In the genomic region with DNA sequence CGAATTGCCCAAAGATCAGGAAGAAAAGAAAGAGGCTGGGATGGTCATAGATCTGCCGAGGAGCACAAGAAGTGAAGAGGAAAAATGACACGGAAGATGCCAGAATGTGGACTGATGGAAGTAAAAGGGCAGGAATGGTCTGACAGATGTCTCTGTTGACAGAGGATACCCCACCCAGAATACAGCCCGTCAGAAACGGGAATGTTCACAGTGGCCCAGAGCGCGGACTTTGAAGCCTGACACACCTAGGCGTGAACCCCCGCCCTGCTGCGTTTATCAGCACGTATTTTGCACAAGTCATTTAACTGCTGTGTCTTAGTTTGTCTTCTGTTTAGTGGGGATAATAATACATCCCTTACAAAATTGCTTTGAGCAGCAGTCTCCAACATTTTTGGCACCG, we compare ENCODE assay signal across 9 cellular contexts. TPM values are rescaled to one million over a fixed set of nuclear protein-coding genes. Genes with fewer than 3 reads are reported as not detected.
DNase-seq lines count a peak whose midpoint lies in the region; ATAC-seq and TF ChIP-seq lines count a peak whose summit lies in the region.
"Had no signal": no experiment of that assay in that cellular context is flagged by ENCODE, and none has a peak within 500 bp of the region (broad histone marks: within the 10 kb centered on the region; RNA-seq: fewer than 3 reads in every experiment).

No MANE protein-coding gene starts in this region.

- peak overlapping the region; percentile 85 for H3K27ac Mint-ChIP-seq in CD4-positive, alpha-beta T cell
- peak overlapping the region in 4 of 10 donors; percentile 40 to 95 (median 86) for H3K27ac Mint-ChIP-seq in naive thymus-derived CD8-positive, alpha-beta T cell

- intact Hi-C loops in CD4-positive, alpha-beta T cell (cut with DNase I, micrococcal nuclease), result loop anchor here (1.0 to 10.0 kb wide), 6 partner anchors 82 to 523 kb away; no protein-coding TSS in a partner anchor
- intact Hi-C loops in mammary epithelial cell (cut with micrococcal nuclease), result loop anchor here (1.0 to 2.0 kb wide), 6 partner anchors 26 to 174 kb away; no protein-coding TSS in a partner anchor

- H3K4me3 Mint-ChIP-seq in CD4-positive, alpha-beta T cell, result peak overlapping the region; percentile 82
- peak overlapping the region; percentile 78 to 93 (median 88) for H3K4me3 Mint-ChIP-seq in naive thymus-derived CD8-positive, alpha-beta T cell

- H3K9ac ChIP-seq in mammary epithelial cell (ENCODE audit: insufficient read depth, low read length), result peak overlapping the region; percentile 36

- H3K4me3 ChIP-seq in LNCaP clone FGC (ENCODE audit: low read depth, low read length) (peak overlapping the region; percentile 43), mammary epithelial cell (replicated peaks in 1 of 3; ENCODE audit: insufficient read depth in 1 of 3, low read depth in 2 of 3, low read length in 3 of 3) (peak overlapping the region; percentile 35 to 45 (median 45))

- H3K27me3 ChIP-seq in CD4-positive, alpha-beta T cell (ENCODE audit: control insufficient read depth, insufficient read depth, low read length), result no peaks in the 10 kb centered on the region
- H3K27me3 ChIP-seq in mammary epithelial cell (ENCODE audit: insufficient read depth, low read length), result no peaks in the 10 kb centered on the region

- H3K4me1 Mint-ChIP-seq in CD4-positive, alpha-beta T cell (ENCODE audit: low read depth), result peaks cover 18% of the 10 kb centered on the region
- peaks cover 7 to 22% (median 10%) of the 10 kb centered on the region in 4 donors for H3K4me1 Mint-ChIP-seq in naive thymus-derived CD8-positive, alpha-beta T cell

- H2AFZ ChIP-seq in mammary epithelial cell (ENCODE audit: low read depth, low read length), result peak overlapping the region; percentile 89

- no peaks in the 10 kb centered on the region for H3K9me3 ChIP-seq in CD4-positive, alpha-beta T cell (ENCODE audit: control insufficient read depth, low read length)
- H3K9me3 ChIP-seq in mammary epithelial cell (replicated peaks; ENCODE audit: insufficient read depth, low read length), result no peaks in the 10 kb centered on the region

- peak overlapping the region; percentile 79 for H3K4me2 ChIP-seq in mammary epithelial cell (ENCODE audit: insufficient read depth, low read depth, low read length)

- POLR2A ChIA-PET in CD4-positive, alpha-beta T cell (lab: Charles Lee), result interaction anchor here (1.0 to 1.9 kb wide), 6 partner anchors 27 to 779 kb away, joined by 3 to 30 read pairs (median 8); a partner anchor contains a TSS
- POLR2A ChIA-PET in naive thymus-derived CD8-positive, alpha-beta T cell (lab: Charles Lee), result interaction anchor here (0.6 to 1.8 kb wide), 2 partner anchors 27 to 170 kb away, joined by 4 to 14 read pairs; a partner anchor contains a TSS

- no peak for DNase-seq in CD4-positive, alpha-beta T cell
- DNase-seq in LNCaP clone FGC (ENCODE audit: low read depth) (no peak), mammary epithelial cell (no peak), DMS153 treated with DMSO at 0.1 percent for 48 hours (lab: John Stamatoyannopoulos, UW; ENCODE audit: unreplicated experiment) (no peak), cerebellar cortex (ENCODE audit: low spot score) (no peak)
- DNase-seq in naive thymus-derived CD8-positive, alpha-beta T cell, result no peak
- DNase-seq: KBM-7 had no signal

- CTCF ChIA-PET in CD4-positive, alpha-beta T cell (lab: Charles Lee), result interaction anchor here (1.0 to 2.9 kb wide), 6 partner anchors 22 to 174 kb away, joined by 3 to 27 read pairs (median 9); a partner anchor contains a TSS
- CTCF ChIA-PET in mammary epithelial cell (lab: Charles Lee; ENCODE audit: low non-redundant PET), result interaction anchor here (0.6 to 1.4 kb wide), 11 partner anchors 17 to 407 kb away, joined by 3 to 11 read pairs (median 4); a partner anchor contains a TSS

- H3K36me3 ChIP-seq in mammary epithelial cell (ENCODE audit: insufficient read depth, low read length), result no peaks in the 10 kb centered on the region

- 53% methylated on average over 11 of the region's 12 CpGs for WGBS in mammary epithelial cell (ENCODE audit: low coverage, missing lambda C conversion rate)

- no peak for ATAC-seq in CD4-positive, alpha-beta T cell (ENCODE audit: poor library complexity)
- ATAC-seq in naive thymus-derived CD8-positive, alpha-beta T cell, result no peak
- ATAC-seq in GM21717 (IDR thresholded peaks at IDR 0.05; ENCODE audit: unreplicated experiment) (no peak), HG03045 (IDR thresholded peaks at IDR 0.05; ENCODE audit: unreplicated experiment) (no peak)

- no peak overlapping the region for H3K27ac ChIP-seq in CD4-positive, alpha-beta T cell (ENCODE audit: low read depth, low read length)
- H3K27ac ChIP-seq in mammary epithelial cell (ENCODE audit: insufficient read depth, low read depth, low read length), result peak overlapping the region; percentile 23

- no peaks in the 10 kb centered on the region for H3K36me3 Mint-ChIP-seq in CD4-positive, alpha-beta T cell (ENCODE audit: low read depth)
- peaks cover 0 to 4% (median 0%) of the 10 kb centered on the region in 3 donors for H3K36me3 Mint-ChIP-seq in naive thymus-derived CD8-positive, alpha-beta T cell

- TSS peak; percentile 61 for BruUV-seq in mammary epithelial cell (replicated peaks; lab: Mats Ljungman, UMichigan)

- peaks cover 22% of the 10 kb centered on the region for H3K4me1 ChIP-seq in mammary epithelial cell (ENCODE audit: insufficient read depth, low read length)

- dilution Hi-C loops in mammary epithelial cell (cut with HindIII; ENCODE audit: low sequenced_read_pairs), result loop anchor here (10.0 to 25.0 kb wide), 2 partner anchors 83 to 180 kb away; no protein-coding TSS in a partner anchor

- H3K27me3 Mint-ChIP-seq in CD4-positive, alpha-beta T cell, result no peaks in the 10 kb centered on the region
- no peaks in the 10 kb centered on the region for H3K27me3 Mint-ChIP-seq in naive thymus-derived CD8-positive, alpha-beta T cell

- peaks cover 2% of the 10 kb centered on the region for H3K9me3 Mint-ChIP-seq in CD4-positive, alpha-beta T cell
- H3K9me3 Mint-ChIP-seq in naive thymus-derived CD8-positive, alpha-beta T cell, result peaks cover 0 to 4% (median 0%) of the 10 kb centered on the region in 9 donors

- H3K79me2 ChIP-seq in mammary epithelial cell (ENCODE audit: insufficient read depth, low read length), result no peaks in the 10 kb centered on the region

- TF ChIP-seq CTCF in CD4-positive, alpha-beta T cell (IDR thresholded peaks at IDR 0.05), result no peak
- TF ChIP-seq CTCF in LNCaP clone FGC (IDR thresholded peaks at IDR 0.05; ENCODE audit: control insufficient read depth, extremely low read depth, insufficient read depth) (no peak), mammary epithelial cell (conservative IDR thresholded peaks at IDR 0.05 in 1 of 2, IDR thresholded peaks at IDR 0.05 in 1 of 2; ENCODE audit: extremely low read depth in 1 of 2, insufficient read depth in 1 of 2, low read depth in 1 of 2, low read length in 2 of 2) (no peak)

- in situ Hi-C loops in mammary epithelial cell (cut with MboI; ENCODE audit: low sequenced_read_pairs in 2 of 2), result loop anchor here (5.0 to 10.0 kb wide), 3 partner anchors 75 to 183 kb away; no protein-coding TSS in a partner anchor

- H4K20me1 ChIP-seq in mammary epithelial cell (ENCODE audit: insufficient read depth, low read length), result no peaks in the 10 kb centered on the region

RNA-seq across cellular contexts. Expression of a gene that starts 27.1 kb away (rescaled TPM):
- total RNA-seq in CD4-positive, alpha-beta T cell, result 10 to 100 TPM; 60.6 to 65.5 TPM
- total RNA-seq in mammary epithelial cell, result 100 to 1,000 TPM in 1 of 2 donors, 10 to 100 TPM in 1; 78.9 to 137 TPM
- 286 TPM for polyA plus RNA-seq in mammary epithelial cell
- polyA minus RNA-seq in mammary epithelial cell, result 117 TPM
- total RNA-seq in naive thymus-derived CD8-positive, alpha-beta T cell, result 100 to 1,000 TPM; 130 to 134 TPM
- polyA plus RNA-seq in naive thymus-derived CD8-positive, alpha-beta T cell, result 100 to 1,000 TPM; 181 to 202 (median 181) TPM
